1 cellular context compared by ENCODE assay signal in genomic region chr5:91319667-91320066, GRCh38.
TF ChIP-seq lines count a peak whose summit lies in the region.

No MANE protein-coding gene starts in this region.

TF ChIP-seq in SK-N-SH, 30 proteins besides CTCF, POLR2A, EP300 and RAD21 (continued from another document):
- TF ChIP-seq RFX5 (IDR thresholded peaks at IDR 0.05; ENCODE audit: low read length), result no peak
